In genomic region chr19:10332158-10332964, GRCh38 we compare ENCODE assay signal across 8 cellular contexts. TPM values are rescaled to one million over a fixed set of nuclear protein-coding genes. Genes with fewer than 3 reads are reported as not detected.
A peak's percentile ranks its signal among the peaks of the same experiment; 100 is the strongest.
DNase-seq lines count a peak whose midpoint lies in the region; ATAC-seq and TF ChIP-seq lines count a peak whose summit lies in the region.

No MANE protein-coding gene starts in this region.

- H3K4me1 ChIP-seq in BE2C = no peaks in the 10 kb centered on the region
- peaks cover 17 to 30% of the 10 kb centered on the region in 2 donors for H3K4me1 ChIP-seq in naive thymus-derived CD4-positive, alpha-beta T cell (ENCODE audit: control insufficient read depth in 2 of 2, insufficient read depth in 2 of 2, low read length in 2 of 2)

- no peaks in the 10 kb centered on the region for H3K27me3 ChIP-seq in BE2C
- no peaks in the 10 kb centered on the region for H3K27me3 ChIP-seq in naive thymus-derived CD4-positive, alpha-beta T cell (ENCODE audit: control insufficient read depth in 2 of 2, insufficient read depth in 2 of 2, low read length in 2 of 2)

- in situ Hi-C loops in GM13977 (cut with MboI; ENCODE audit: low pct_unique_long_range_greater_than_20kb, low sequenced_read_pairs, unreplicated experiment) = no loop called here

- intact Hi-C loops in naive thymus-derived CD4-positive, alpha-beta T cell (cut with micrococcal nuclease) = loop anchor here (2.0 to 5.0 kb wide), 7 partner anchors 16 to 628 kb away; partner anchors contain the start of genes CDC37 (in 1 of the 2), CDKN2D (in 1 of the 2), FDX2 (in 1 of the 2) and ICAM1 (in 1 of the 2)
- intact Hi-C loops in posterior cingulate gyrus (cut with DNase I) = loop anchor here (5.0 to 10.0 kb wide), 2 partner anchors 50 to 68 kb away; partner anchors contain the start of gene TYK2

- no peak for DNase-seq in BE2C
- no peak for DNase-seq in naive thymus-derived CD4-positive, alpha-beta T cell
- no peak for DNase-seq in posterior cingulate gyrus
- DNase-seq in GM13977 (ENCODE audit: low spot score) = no peak
- no peak for DNase-seq in nucleus accumbens (lab: John Stamatoyannopoulos, UW)

- H3K9me3 ChIP-seq in BE2C = no peaks in the 10 kb centered on the region
- H3K9me3 ChIP-seq in naive thymus-derived CD4-positive, alpha-beta T cell (ENCODE audit: control insufficient read depth in 2 of 3, low read length in 3 of 3) = no peaks in the 10 kb centered on the region

- no peaks in the 10 kb centered on the region for H3K9me3 Mint-ChIP-seq in IgD-negative memory B cell
- H3K9me3 Mint-ChIP-seq in naive thymus-derived CD4-positive, alpha-beta T cell = peaks cover 0 to 2% (median 0%) of the 10 kb centered on the region in 11 donors

- peak overlapping the region; percentile 71 for H3K4me3 ChIP-seq in BE2C (ENCODE audit: low read depth, low read length)
- H3K4me3 ChIP-seq in naive thymus-derived CD4-positive, alpha-beta T cell (ENCODE audit: low read length) = peak overlapping the region; percentile 89

- H3K27ac ChIP-seq in cingulate gyrus (ENCODE audit: low read depth, low read length) = peak overlapping the region; percentile 92
- H3K27ac ChIP-seq in naive thymus-derived CD4-positive, alpha-beta T cell (ENCODE audit: low read depth, low read length) = peak overlapping the region; percentile 91

- peaks cover 44% of the 10 kb centered on the region for H3K36me3 ChIP-seq in BE2C
- peaks cover 4 to 75% (median 18%) of the 10 kb centered on the region in 3 experiments for H3K36me3 ChIP-seq in naive thymus-derived CD4-positive, alpha-beta T cell (ENCODE audit: control insufficient read depth in 2 of 3, insufficient read depth in 3 of 3, low read length in 3 of 3)

- ATAC-seq in naive thymus-derived CD4-positive, alpha-beta T cell = no peak
- ATAC-seq in HG03196 (IDR thresholded peaks at IDR 0.05; ENCODE audit: unreplicated experiment) = no peak

- peak overlapping the region; percentile 94 to 100 (median 97) for H3K27ac Mint-ChIP-seq in IgD-negative memory B cell
- H3K27ac Mint-ChIP-seq in naive thymus-derived CD4-positive, alpha-beta T cell = peak overlapping the region; percentile 85 to 97 (median 95)

- CTCF ChIA-PET in naive thymus-derived CD4-positive, alpha-beta T cell (lab: Charles Lee) = interaction anchor here (0.6 kb wide), 1 partner anchor 25 kb away, joined by 4 read pairs; no protein-coding TSS in a partner anchor

- POLR2A ChIA-PET in naive thymus-derived CD4-positive, alpha-beta T cell (lab: Charles Lee) = interaction anchor here (1.7 to 2.5 kb wide), 5 partner anchors 9 to 61 kb away, joined by 4 to 11 read pairs (median 8); partner anchors contain the start of genes FDX2, ICAM1 and TYK2

- H3K4me3 Mint-ChIP-seq in IgD-negative memory B cell = peak overlapping the region; percentile 94 to 99 (median 98)
- peak overlapping the region; percentile 89 to 98 (median 93) for H3K4me3 Mint-ChIP-seq in naive thymus-derived CD4-positive, alpha-beta T cell

- no peaks in the 10 kb centered on the region for H3K27me3 Mint-ChIP-seq in IgD-negative memory B cell
- H3K27me3 Mint-ChIP-seq in naive thymus-derived CD4-positive, alpha-beta T cell = no peaks in the 10 kb centered on the region

- TF ChIP-seq CTCF in BE2C (IDR thresholded peaks at IDR 0.05; ENCODE audit: low read depth, low read length) (peak; percentile 24; the same call in 1 of the 2 replicates), GM13977 (IDR thresholded peaks at IDR 0.05; ENCODE audit: extremely low read depth, insufficient read depth, missing control alignments) (no peak)

- peaks cover 10 to 15% (median 13%) of the 10 kb centered on the region in 3 donors for H3K4me1 Mint-ChIP-seq in IgD-negative memory B cell
- H3K4me1 Mint-ChIP-seq in naive thymus-derived CD4-positive, alpha-beta T cell = peaks cover 6 to 46% (median 32%) of the 10 kb centered on the region in 7 donors

- H3K36me3 Mint-ChIP-seq in IgD-negative memory B cell = no peaks in the 10 kb centered on the region
- H3K36me3 Mint-ChIP-seq in naive thymus-derived CD4-positive, alpha-beta T cell = peaks cover 0 to 24% (median 0%) of the 10 kb centered on the region in 5 donors

RNA-seq across cellular contexts. Expression of gene RAVER1, which starts 1.0 kb away (rescaled TPM):
- 124 TPM for polyA plus RNA-seq in BE2C (2012; ENCODE audit: insufficient read depth, insufficient read length, low read depth)
- 25.9 TPM for polyA plus RNA-seq in IgD-negative memory B cell
- total RNA-seq in naive thymus-derived CD4-positive, alpha-beta T cell = 10 to 100 TPM; 43.2 to 81.1 (median 50.2) TPM
- 10 to 100 TPM; 15.6 to 31.9 TPM for polyA plus RNA-seq in naive thymus-derived CD4-positive, alpha-beta T cell

RNA-seq across cellular contexts. Expression of gene ICAM3, which starts 7.1 kb away (rescaled TPM):
- polyA plus RNA-seq in BE2C (2012; ENCODE audit: insufficient read depth, insufficient read length, low read depth) = 34.4 TPM
- polyA plus RNA-seq in IgD-negative memory B cell = 230 TPM
- 100 to 1,000 TPM; 165 to 202 (median 189) TPM for total RNA-seq in naive thymus-derived CD4-positive, alpha-beta T cell
- 100 to 1,000 TPM; 229 to 244 TPM for polyA plus RNA-seq in naive thymus-derived CD4-positive, alpha-beta T cell

RNA-seq across cellular contexts. Expression of gene FDX2, which starts 16.5 kb away (rescaled TPM):
- polyA plus RNA-seq in BE2C (2012; ENCODE audit: insufficient read depth, insufficient read length, low read depth) = 105 TPM
- 12.8 TPM for polyA plus RNA-seq in IgD-negative memory B cell
- 10 to 100 TPM in 2 of 5 experiments, 1 to 10 TPM in 3; 5.7 to 10.5 (median 9.3) TPM for total RNA-seq in naive thymus-derived CD4-positive, alpha-beta T cell
- 10 to 100 TPM; 18.3 to 19.4 TPM for polyA plus RNA-seq in naive thymus-derived CD4-positive, alpha-beta T cell

RNA-seq across cellular contexts. Expression of gene ZGLP1, which starts 22.7 kb away (rescaled TPM):
- polyA plus RNA-seq in BE2C (2012; ENCODE audit: insufficient read depth, insufficient read length, low read depth) = 8.0 TPM
- polyA plus RNA-seq in IgD-negative memory B cell = 2.6 TPM
- 10 to 100 TPM in 1 of 5 experiments, 1 to 10 TPM in 4; 1.2 to 11.4 (median 6.2) TPM for total RNA-seq in naive thymus-derived CD4-positive, alpha-beta T cell
- under 1 TPM in 1 of 2 donors, not detected in 1; 0.22 TPM for polyA plus RNA-seq in naive thymus-derived CD4-positive, alpha-beta T cell

RNA-seq across cellular contexts. Expression of gene ICAM5, which starts 42.6 kb away (rescaled TPM):
- 0.99 TPM for polyA plus RNA-seq in BE2C (2012; ENCODE audit: insufficient read depth, insufficient read length, low read depth)
- not detected for polyA plus RNA-seq in IgD-negative memory B cell
- total RNA-seq in naive thymus-derived CD4-positive, alpha-beta T cell = 1 to 10 TPM in 1 of 5 experiments, under 1 TPM in 2, not detected in 2; 0.46 to 2.4 (median 0.48) TPM
- polyA plus RNA-seq in naive thymus-derived CD4-positive, alpha-beta T cell = not detected
